8 cellular contexts compared by ENCODE assay signal in the genomic region with DNA sequence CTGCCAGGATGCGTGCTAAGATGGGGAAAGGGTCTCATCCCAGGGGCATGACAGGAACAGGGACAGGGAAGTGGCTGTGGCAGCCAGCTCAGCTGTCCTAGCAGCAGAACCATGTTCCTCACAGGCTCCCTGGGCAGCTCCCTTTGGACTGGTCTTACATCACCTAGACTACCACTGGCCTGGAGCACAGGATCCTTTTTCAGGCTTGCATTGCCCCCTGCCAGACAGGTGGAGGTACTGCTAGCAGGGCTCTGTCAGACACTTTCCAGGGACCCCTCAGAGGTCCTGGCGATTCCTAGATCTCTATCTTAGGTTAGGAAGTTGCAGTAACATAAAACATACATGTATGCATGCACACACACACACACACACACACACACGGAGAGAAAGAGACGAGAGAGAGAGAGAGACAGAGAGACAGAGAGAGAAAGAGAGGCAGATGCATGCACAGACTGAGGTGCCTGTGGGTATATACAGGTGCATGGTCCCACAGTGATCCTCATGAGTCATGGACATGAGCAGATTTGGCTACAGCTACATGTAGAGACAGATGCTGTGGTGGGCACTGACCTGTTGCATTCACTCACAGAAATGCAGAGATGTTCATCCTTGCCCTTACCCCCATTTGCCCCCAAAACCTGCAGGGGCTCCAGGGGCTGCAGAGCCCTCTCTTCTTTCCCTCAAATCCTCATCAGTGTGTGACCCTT.
DNase-seq lines count a peak whose midpoint lies in the region; ATAC-seq, FAIRE-seq and TF ChIP-seq lines count a peak whose summit lies in the region.

No MANE protein-coding gene starts in this region.

- no peaks in the 10 kb centered on the region for H3K36me3 ChIP-seq in ascending aorta
- H3K36me3 ChIP-seq in kidney epithelial cell (ENCODE audit: control insufficient read depth, insufficient read depth, low read length): no peaks in the 10 kb centered on the region

- TF ChIP-seq RAD21 in Ishikawa (IDR thresholded peaks at IDR 0.05; ENCODE audit: low read depth): peak; percentile 83

- no peak overlapping the region for H3K27ac ChIP-seq in ascending aorta

- H3K4me1 ChIP-seq in ascending aorta: no peaks in the 10 kb centered on the region

- TF ChIP-seq CTCF in AG10803 (conservative IDR thresholded peaks at IDR 0.05; ENCODE audit: low read length) (peak; percentile 67), ascending aorta (IDR thresholded peaks at IDR 0.05) (peak in 2 of 3 experiments; percentile 18 to 40), kidney epithelial cell (IDR thresholded peaks at IDR 0.05; ENCODE audit: insufficient read depth, low read length, poor library complexity, severe bottlenecking) (peak; percentile 69)

- H3K4me3 ChIP-seq in AG10803 (ENCODE audit: low read length) (no peak overlapping the region), ascending aorta (no peak overlapping the region), kidney epithelial cell (ENCODE audit: low read depth, low read length) (no peak overlapping the region)

- no peak for TF ChIP-seq EP300 in Ishikawa (IDR thresholded peaks at IDR 0.05; ENCODE audit: borderline replicate concordance)

- TF ChIP-seq POLR2A in GM12891 (IDR thresholded peaks at IDR 0.05; ENCODE audit: low read depth, low read length): no peak

- H3K9me3 ChIP-seq in ascending aorta: no peaks in the 10 kb centered on the region

- FAIRE-seq in GM12891 (lab: Jason Lieb, UNC): peak; percentile 85

- intact Hi-C loops in ascending aorta (cut with DNase I): loop anchor here (5.0 kb wide), 1 partner anchor 199 kb away; no protein-coding TSS in a partner anchor

- no peaks in the 10 kb centered on the region for H3K27me3 ChIP-seq in ascending aorta
- H3K27me3 ChIP-seq in kidney epithelial cell (ENCODE audit: control insufficient read depth, insufficient read depth, low read length): no peaks in the 10 kb centered on the region

- ATAC-seq in HG03175 (IDR thresholded peaks at IDR 0.05; ENCODE audit: unreplicated experiment): no peak

- peak; percentile 53 for DNase-seq in AG10803 (ENCODE audit: low read depth)
- DNase-seq in GM12891 (ENCODE audit: insufficient read length, low spot score): peak; percentile 32
- DNase-seq in ascending aorta (ENCODE audit: low spot score in 2 of 2): no peak
- no peak for DNase-seq in kidney epithelial cell (ENCODE audit: low read depth)
- no peak for DNase-seq in OCI-M2 (lab: John Stamatoyannopoulos, UW; ENCODE audit: unreplicated experiment)
- no peak for DNase-seq in activated gamma-delta T cell (lab: John Stamatoyannopoulos, UW)

TF ChIP-seq in GM12891, 5 proteins besides CTCF, POLR2A, EP300 and RAD21:
- TF ChIP-seq POU2F2 (IDR thresholded peaks at IDR 0.05; ENCODE audit: low read depth, low read length): no peak
- no peak for TF ChIP-seq PAX5 (IDR thresholded peaks at IDR 0.05; ENCODE audit: insufficient read depth, low read length, severe bottlenecking)
- TF ChIP-seq SPI1 (IDR thresholded peaks at IDR 0.05; ENCODE audit: low read depth, low read length): no peak
- TF ChIP-seq POLR2AphosphoS5 (IDR thresholded peaks at IDR 0.05; ENCODE audit: low read depth, low read length): no peak
- TF ChIP-seq TAF1 (IDR thresholded peaks at IDR 0.05; ENCODE audit: low read depth, low read length): no peak

TF ChIP-seq in Ishikawa, 13 proteins besides CTCF, POLR2A, EP300 and RAD21:
- TF ChIP-seq TCF12 (IDR thresholded peaks at IDR 0.05; ENCODE audit: low read depth) (no peak), TEAD4 (IDR thresholded peaks at IDR 0.05) (no peak), TAF1 (IDR thresholded peaks at IDR 0.05; ENCODE audit: low read depth) (no peak), CREB1 (IDR thresholded peaks at IDR 0.05; ENCODE audit: low read depth) (no peak), ZBTB7A (IDR thresholded peaks at IDR 0.05; ENCODE audit: low read depth) (no peak), EGR1 (IDR thresholded peaks at IDR 0.05) (no peak), NFIC (IDR thresholded peaks at IDR 0.05) (no peak), YY1 (IDR thresholded peaks at IDR 0.05; ENCODE audit: low read depth) (no peak), FOXM1 (IDR thresholded peaks at IDR 0.05; ENCODE audit: borderline replicate concordance, low read depth) (no peak), CEBPB (IDR thresholded peaks at IDR 0.05) (no peak)
- TF ChIP-seq, protein P1, sequence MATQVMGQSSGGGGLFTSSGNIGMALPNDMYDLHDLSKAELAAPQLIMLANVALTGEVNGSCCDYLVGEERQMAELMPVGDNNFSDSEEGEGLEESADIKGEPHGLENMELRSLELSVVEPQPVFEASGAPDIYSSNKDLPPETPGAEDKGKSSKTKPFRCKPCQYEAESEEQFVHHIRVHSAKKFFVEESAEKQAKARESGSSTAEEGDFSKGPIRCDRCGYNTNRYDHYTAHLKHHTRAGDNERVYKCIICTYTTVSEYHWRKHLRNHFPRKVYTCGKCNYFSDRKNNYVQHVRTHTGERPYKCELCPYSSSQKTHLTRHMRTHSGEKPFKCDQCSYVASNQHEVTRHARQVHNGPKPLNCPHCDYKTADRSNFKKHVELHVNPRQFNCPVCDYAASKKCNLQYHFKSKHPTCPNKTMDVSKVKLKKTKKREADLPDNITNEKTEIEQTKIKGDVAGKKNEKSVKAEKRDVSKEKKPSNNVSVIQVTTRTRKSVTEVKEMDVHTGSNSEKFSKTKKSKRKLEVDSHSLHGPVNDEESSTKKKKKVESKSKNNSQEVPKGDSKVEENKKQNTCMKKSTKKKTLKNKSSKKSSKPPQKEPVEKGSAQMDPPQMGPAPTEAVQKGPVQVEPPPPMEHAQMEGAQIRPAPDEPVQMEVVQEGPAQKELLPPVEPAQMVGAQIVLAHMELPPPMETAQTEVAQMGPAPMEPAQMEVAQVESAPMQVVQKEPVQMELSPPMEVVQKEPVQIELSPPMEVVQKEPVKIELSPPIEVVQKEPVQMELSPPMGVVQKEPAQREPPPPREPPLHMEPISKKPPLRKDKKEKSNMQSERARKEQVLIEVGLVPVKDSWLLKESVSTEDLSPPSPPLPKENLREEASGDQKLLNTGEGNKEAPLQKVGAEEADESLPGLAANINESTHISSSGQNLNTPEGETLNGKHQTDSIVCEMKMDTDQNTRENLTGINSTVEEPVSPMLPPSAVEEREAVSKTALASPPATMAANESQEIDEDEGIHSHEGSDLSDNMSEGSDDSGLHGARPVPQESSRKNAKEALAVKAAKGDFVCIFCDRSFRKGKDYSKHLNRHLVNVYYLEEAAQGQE (IDR thresholded peaks at IDR 0.05; ENCODE audit: low read depth): no peak
- TF ChIP-seq, protein P2, sequence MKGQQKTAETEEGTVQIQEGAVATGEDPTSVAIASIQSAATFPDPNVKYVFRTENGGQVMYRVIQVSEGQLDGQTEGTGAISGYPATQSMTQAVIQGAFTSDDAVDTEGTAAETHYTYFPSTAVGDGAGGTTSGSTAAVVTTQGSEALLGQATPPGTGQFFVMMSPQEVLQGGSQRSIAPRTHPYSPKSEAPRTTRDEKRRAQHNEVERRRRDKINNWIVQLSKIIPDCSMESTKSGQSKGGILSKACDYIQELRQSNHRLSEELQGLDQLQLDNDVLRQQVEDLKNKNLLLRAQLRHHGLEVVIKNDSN (IDR thresholded peaks at IDR 0.05): no peak
- TF ChIP-seq, protein P3, sequence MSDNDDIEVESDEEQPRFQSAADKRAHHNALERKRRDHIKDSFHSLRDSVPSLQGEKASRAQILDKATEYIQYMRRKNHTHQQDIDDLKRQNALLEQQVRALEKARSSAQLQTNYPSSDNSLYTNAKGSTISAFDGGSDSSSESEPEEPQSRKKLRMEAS (IDR thresholded peaks at IDR 0.05): no peak
TF ChIP-seq in Ishikawa: peak in this region for 0.

Comparison
In these comparisons a context has a peak if more than half of its experiments do, and no peak if none do; other contexts are left out.
1. DNase-seq: peak in AG10803 (single experiment) and GM12891 (single experiment); none in ascending aorta (0 of 2), kidney epithelial cell (single experiment), OCI-M2 (single experiment) and activated gamma-delta T cell (single experiment).
2. Peak in every context shown above with its lines, with median percentiles within 50 percentile points of each other: CTCF ChIP-seq.